Comparison of ENCODE assay signal across 8 cellular contexts in the genomic region with DNA sequence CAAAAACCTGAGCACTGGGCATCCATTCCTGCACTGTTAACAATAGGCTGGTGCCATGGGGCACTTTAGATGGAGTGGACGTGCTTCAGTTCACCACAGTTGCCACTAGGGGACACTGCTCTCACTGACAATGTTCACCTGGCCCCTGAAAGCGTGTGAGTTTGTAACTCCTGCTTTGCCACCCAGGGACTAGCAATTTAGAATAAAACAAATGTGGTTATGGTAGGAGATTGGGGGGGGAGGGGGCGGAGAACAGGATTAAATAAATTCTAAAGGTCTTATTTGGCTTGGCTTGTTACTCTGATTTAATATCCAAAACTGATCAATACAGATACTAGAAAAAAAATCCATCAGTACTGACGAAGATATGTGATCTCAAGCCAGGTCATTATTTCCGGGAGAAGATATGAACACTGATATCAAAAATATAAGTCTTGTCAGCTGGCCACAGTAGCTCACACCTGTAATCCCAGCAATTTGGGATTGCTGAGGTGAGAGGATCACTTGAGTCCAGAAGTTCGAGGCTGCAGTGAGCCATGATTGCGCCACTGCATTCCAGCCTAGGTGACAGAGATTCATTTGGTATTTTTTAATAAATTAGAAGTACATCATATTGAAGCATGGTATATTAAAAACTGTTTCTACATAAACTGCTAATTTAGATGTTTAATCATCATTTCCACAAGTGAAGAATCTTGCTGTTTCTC. TPM values are rescaled to one million over a fixed set of nuclear protein-coding genes. Genes with fewer than 3 reads are reported as not detected.
A peak's percentile ranks its signal among the peaks of the same experiment; 100 is the strongest.
DNase-seq lines count a peak whose midpoint lies in the region; ATAC-seq and TF ChIP-seq lines count a peak whose summit lies in the region.

No MANE protein-coding gene starts in this region.

- H3K9me3 Mint-ChIP-seq in activated CD4-positive, alpha-beta T cell treated with anti-CD3 and anti-CD28 coated beads, Interleukin-2, amount 10 ng/mL, durations not matched to agents 7 days and 5 days, result no peaks in the 10 kb centered on the region

- intact Hi-C loops in lower lobe of right lung (cut with DNase I), result no loop called here

- no peak overlapping the region for H3K27ac Mint-ChIP-seq in activated CD4-positive, alpha-beta T cell treated with anti-CD3 and anti-CD28 coated beads, Interleukin-2, amount 10 ng/mL, durations not matched to agents 7 days and 5 days

- no peaks in the 10 kb centered on the region for H3K27me3 ChIP-seq in lower lobe of right lung (ENCODE audit: low read depth)

- POLR2A ChIA-PET in activated CD4-positive, alpha-beta T cell treated with anti-CD3 and anti-CD28 coated beads, Interleukin-2, amount 10 ng/mL, durations not matched to agents 7 days and 5 days (lab: Charles Lee), result no interaction called here

- no peaks in the 10 kb centered on the region for H3K4me1 Mint-ChIP-seq in activated CD4-positive, alpha-beta T cell treated with anti-CD3 and anti-CD28 coated beads, Interleukin-2, amount 10 ng/mL, durations not matched to agents 7 days and 5 days

- no peaks in the 10 kb centered on the region for H3K9me3 ChIP-seq in lower lobe of right lung

- H3K27me3 Mint-ChIP-seq in activated CD4-positive, alpha-beta T cell treated with anti-CD3 and anti-CD28 coated beads, Interleukin-2, amount 10 ng/mL, durations not matched to agents 7 days and 5 days, result no peaks in the 10 kb centered on the region

- H3K27ac ChIP-seq in lower lobe of right lung, result no peak overlapping the region

- ATAC-seq in GM18511 (IDR thresholded peaks at IDR 0.05; ENCODE audit: unreplicated experiment) (peak; percentile 81), HG03103 (IDR thresholded peaks at IDR 0.05; ENCODE audit: low read depth, unreplicated experiment) (peak; percentile 91), lower lobe of right lung (peak; percentile 96)

- no peaks in the 10 kb centered on the region for H3K4me1 ChIP-seq in lower lobe of right lung

- CTCF ChIA-PET in activated CD4-positive, alpha-beta T cell treated with anti-CD3 and anti-CD28 coated beads, Interleukin-2, amount 10 ng/mL, durations not matched to agents 7 days and 5 days (lab: Charles Lee), result interaction anchor here (1.6 kb wide), 1 partner anchor 23 kb away, joined by 7 read pairs; the partner anchor contains the start of genes DTL and INTS7

- H3K4me3 Mint-ChIP-seq in activated CD4-positive, alpha-beta T cell treated with anti-CD3 and anti-CD28 coated beads, Interleukin-2, amount 10 ng/mL, durations not matched to agents 7 days and 5 days, result no peak overlapping the region

- H3K36me3 Mint-ChIP-seq in activated CD4-positive, alpha-beta T cell treated with anti-CD3 and anti-CD28 coated beads, Interleukin-2, amount 10 ng/mL, durations not matched to agents 7 days and 5 days (ENCODE audit: low read depth), result peaks cover 30% of the 10 kb centered on the region

- H3K36me3 ChIP-seq in lower lobe of right lung, result peaks cover 2% of the 10 kb centered on the region

- TF ChIP-seq CTCF in lower lobe of right lung (IDR thresholded peaks at IDR 0.05), result peak; percentile 89

- no peak overlapping the region for H3K4me3 ChIP-seq in lower lobe of right lung

- DNase-seq in AG08395 (ENCODE audit: low spot score), result peak; percentile 80
- DNase-seq in NCI-H345 (lab: John Stamatoyannopoulos, UW), result peak; percentile 57
- peak; percentile 78 for DNase-seq in activated CD4-positive, alpha-beta T cell treated with anti-CD3 and anti-CD28 coated beads, Interleukin-2, amount 10 ng/mL, durations not matched to agents 7 days and 5 days
- DNase-seq in dermis microvascular lymphatic vessel endothelial cell (ENCODE audit: low read depth in 2 of 2), result peak; percentile 63 to 78
- peak; percentile 63 for DNase-seq in lower lobe of right lung
- peak; percentile 33 to 34 for DNase-seq in stimulated activated CD8-positive, alpha-beta memory T cell treated with anti-CD3 and anti-CD28 coated beads, Interleukin-15, amount 100 ng/mL, for 48 hours (ENCODE audit: low read depth in 2 of 2)

RNA-seq across cellular contexts. Expression of gene INTS7, which starts 23.2 kb away (rescaled TPM):
- total RNA-seq in activated CD4-positive, alpha-beta T cell treated with anti-CD3 and anti-CD28 coated beads, Interleukin-2, amount 10 ng/mL, durations not matched to agents 7 days and 5 days, result 10 to 100 TPM; 29.9 to 34.8 TPM
- total RNA-seq in dermis microvascular lymphatic vessel endothelial cell, result 13.6 and 18.0 TPM in 2 replicates
- 17.1 TPM for total RNA-seq in lower lobe of right lung

RNA-seq across cellular contexts. Expression of gene DTL, which starts 23.4 kb away (rescaled TPM):
- total RNA-seq in activated CD4-positive, alpha-beta T cell treated with anti-CD3 and anti-CD28 coated beads, Interleukin-2, amount 10 ng/mL, durations not matched to agents 7 days and 5 days, result 10 to 100 TPM; 64.9 to 72.1 TPM
- total RNA-seq in dermis microvascular lymphatic vessel endothelial cell (10.6 and 11.4 TPM in 2 replicates), lower lobe of right lung (3.9 TPM)
